ENCODE assay signal across 8 cellular contexts in the genomic region with DNA sequence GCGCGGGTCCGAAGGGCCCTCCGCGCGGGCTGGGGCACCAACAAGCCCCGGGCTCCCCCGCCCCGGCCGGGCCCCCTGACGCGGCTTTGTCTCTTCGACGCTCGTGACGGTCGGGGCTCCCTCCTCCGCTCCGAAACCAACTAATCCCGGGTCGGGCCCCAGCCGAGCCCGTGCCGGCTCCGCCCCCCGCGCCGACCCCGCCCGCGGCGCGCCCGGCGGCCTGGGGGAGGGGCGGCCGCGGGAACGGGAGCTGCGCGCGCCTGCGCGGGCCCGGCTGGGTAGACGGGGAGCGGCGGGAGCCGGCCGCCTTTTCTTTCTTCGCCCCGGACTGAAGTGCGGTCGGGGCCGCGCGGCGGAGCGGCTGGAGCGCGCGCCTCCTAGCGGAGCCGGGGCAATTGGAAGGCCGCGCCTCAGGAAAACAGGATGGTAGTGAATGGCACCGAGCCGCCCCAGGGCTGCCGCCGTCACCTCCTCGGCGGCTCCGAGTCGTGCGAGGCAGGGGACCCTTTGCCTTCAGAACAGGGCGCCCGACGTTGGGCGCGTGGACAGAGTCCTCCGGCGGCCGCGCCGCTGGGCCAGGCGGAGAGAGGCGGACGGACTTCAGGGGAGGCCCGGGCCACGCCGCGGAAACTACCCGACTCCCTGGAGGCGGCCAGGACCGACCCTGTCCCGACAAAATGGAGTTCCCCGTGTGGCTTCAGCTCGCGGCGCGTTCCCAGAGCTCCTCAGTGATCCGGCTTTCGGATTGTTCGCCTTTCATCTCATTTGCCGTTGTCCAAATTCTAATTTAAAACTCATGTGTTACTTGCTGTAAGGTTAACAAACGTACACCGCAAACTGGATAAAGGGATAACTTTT. TPM values are rescaled to one million over a fixed set of nuclear protein-coding genes. Genes with fewer than 3 reads are reported as not detected.
DNase-seq lines count a peak whose midpoint lies in the region; ATAC-seq and TF ChIP-seq lines count a peak whose summit lies in the region.

A gene with protein sequence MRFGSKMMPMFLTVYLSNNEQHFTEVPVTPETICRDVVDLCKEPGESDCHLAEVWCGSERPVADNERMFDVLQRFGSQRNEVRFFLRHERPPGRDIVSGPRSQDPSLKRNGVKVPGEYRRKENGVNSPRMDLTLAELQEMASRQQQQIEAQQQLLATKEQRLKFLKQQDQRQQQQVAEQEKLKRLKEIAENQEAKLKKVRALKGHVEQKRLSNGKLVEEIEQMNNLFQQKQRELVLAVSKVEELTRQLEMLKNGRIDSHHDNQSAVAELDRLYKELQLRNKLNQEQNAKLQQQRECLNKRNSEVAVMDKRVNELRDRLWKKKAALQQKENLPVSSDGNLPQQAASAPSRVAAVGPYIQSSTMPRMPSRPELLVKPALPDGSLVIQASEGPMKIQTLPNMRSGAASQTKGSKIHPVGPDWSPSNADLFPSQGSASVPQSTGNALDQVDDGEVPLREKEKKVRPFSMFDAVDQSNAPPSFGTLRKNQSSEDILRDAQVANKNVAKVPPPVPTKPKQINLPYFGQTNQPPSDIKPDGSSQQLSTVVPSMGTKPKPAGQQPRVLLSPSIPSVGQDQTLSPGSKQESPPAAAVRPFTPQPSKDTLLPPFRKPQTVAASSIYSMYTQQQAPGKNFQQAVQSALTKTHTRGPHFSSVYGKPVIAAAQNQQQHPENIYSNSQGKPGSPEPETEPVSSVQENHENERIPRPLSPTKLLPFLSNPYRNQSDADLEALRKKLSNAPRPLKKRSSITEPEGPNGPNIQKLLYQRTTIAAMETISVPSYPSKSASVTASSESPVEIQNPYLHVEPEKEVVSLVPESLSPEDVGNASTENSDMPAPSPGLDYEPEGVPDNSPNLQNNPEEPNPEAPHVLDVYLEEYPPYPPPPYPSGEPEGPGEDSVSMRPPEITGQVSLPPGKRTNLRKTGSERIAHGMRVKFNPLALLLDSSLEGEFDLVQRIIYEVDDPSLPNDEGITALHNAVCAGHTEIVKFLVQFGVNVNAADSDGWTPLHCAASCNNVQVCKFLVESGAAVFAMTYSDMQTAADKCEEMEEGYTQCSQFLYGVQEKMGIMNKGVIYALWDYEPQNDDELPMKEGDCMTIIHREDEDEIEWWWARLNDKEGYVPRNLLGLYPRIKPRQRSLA (minus strand): TSS at position 138 of the 858 bp plus-strand sequence. CDS start 267 bp downstream, outside the sequence.

- H4K20me1 ChIP-seq in GM23248 (ENCODE audit: insufficient read depth) (no peaks in the 10 kb centered on the region), Karpas-422 (ENCODE audit: insufficient read depth, low read depth, low read length) (no peaks in the 10 kb centered on the region)

- H3K36me3 Mint-ChIP-seq in activated T-helper 2 cell treated with anti-CD3 and anti-CD28 coated beads, Interferon-gamma antibody, Interleukin-2, Interleukin-4, amounts not matched to agents 10 μg/mL and 5 μg/mL and 100 μg/mL, durations not matched to agents 14 hours and 24 hours and 36 hours (ENCODE audit: low read depth): peaks cover 11% of the 10 kb centered on the region
- peaks cover 5% of the 10 kb centered on the region for H3K36me3 Mint-ChIP-seq in natural killer cell treated with Interleukin-12 subunit alpha and Interleukin-12 subunit beta and Interleukin-15 and Interleukin-18, amount 100 ng/mL, for 72 hours
- H3K36me3 Mint-ChIP-seq in stimulated activated naive CD8-positive, alpha-beta T cell treated with anti-CD3 and anti-CD28 coated beads, Interleukin-15, Interleukin-2, amounts not matched to agents 100 ng/mL and 50 ng/mL, for 24 hours (ENCODE audit: low read depth): peaks cover 3% of the 10 kb centered on the region

- H3K27me3 ChIP-seq in GM23248 (replicated peaks; ENCODE audit: insufficient read depth) (no peaks in the 10 kb centered on the region), Karpas-422 (ENCODE audit: low read length) (0 out of 2 replicates have a peak, but pooled peaks cover 3% of the 10 kb centered on the region), RWPE2 (ENCODE audit: insufficient read depth, poor library complexity, severe bottlenecking) (no peaks in the 10 kb centered on the region)

- peak within 1 kb of the TSS; percentile 88 for H2AFZ ChIP-seq in GM23248
- H2AFZ ChIP-seq in Karpas-422 (ENCODE audit: low read length): peak within 1 kb of the TSS; percentile 99

- TF ChIP-seq CTCF in RWPE2 (IDR thresholded peaks at IDR 0.05; ENCODE audit: poor library complexity, severe bottlenecking): peak; percentile 67

- H3K4me3 ChIP-seq in GM23248: peak within 1 kb of the TSS; percentile 74
- peak within 1 kb of the TSS; percentile 71 for H3K4me3 ChIP-seq in Karpas-422 (ENCODE audit: low read length)
- peak within 1 kb of the TSS; percentile 88 for H3K4me3 ChIP-seq in RWPE2 (ENCODE audit: severe bottlenecking)

- H3K27ac Mint-ChIP-seq in activated T-helper 2 cell treated with anti-CD3 and anti-CD28 coated beads, Interferon-gamma antibody, Interleukin-2, Interleukin-4, amounts not matched to agents 10 μg/mL and 5 μg/mL and 100 μg/mL, durations not matched to agents 14 hours and 24 hours and 36 hours: peak within 1 kb of the TSS; percentile 95
- H3K27ac Mint-ChIP-seq in natural killer cell treated with Interleukin-12 subunit alpha and Interleukin-12 subunit beta and Interleukin-15 and Interleukin-18, amount 100 ng/mL, for 72 hours: peak within 1 kb of the TSS; percentile 97 to 98
- peak within 1 kb of the TSS; percentile 97 for H3K27ac Mint-ChIP-seq in stimulated activated naive CD8-positive, alpha-beta T cell treated with anti-CD3 and anti-CD28 coated beads, Interleukin-15, Interleukin-2, amounts not matched to agents 100 ng/mL and 50 ng/mL, for 24 hours

- WGBS in GM23248 (ENCODE audit: low coverage in 1 of 2, low lambda C conversion rate in 2 of 2, missing lambda C conversion rate in 2 of 2), 2 experiments: 0 to 1% methylated on average over 57 to 74 of the region's 107 CpGs

- no peaks in the 10 kb centered on the region for H3K9me2 ChIP-seq in GM23248 (ENCODE audit: insufficient read depth)
- no peaks in the 10 kb centered on the region; the same call in 1 of the 2 replicates for H3K9me2 ChIP-seq in Karpas-422 (replicated peaks; ENCODE audit: insufficient read depth, low read length)

- H3K27ac ChIP-seq in GM23248: peak within 1 kb of the TSS; percentile 96
- no peak within 1 kb of the TSS for H3K27ac ChIP-seq in Karpas-422 (ENCODE audit: low read length)
- H3K27ac ChIP-seq in RWPE2 (ENCODE audit: poor library complexity, severe bottlenecking): peak within 1 kb of the TSS; percentile 75

- H3K79me2 ChIP-seq in GM23248 (ENCODE audit: insufficient read depth) (peaks cover 44% of the 10 kb centered on the region), Karpas-422 (ENCODE audit: low read length) (no peaks in the 10 kb centered on the region)

- H3K4me3 Mint-ChIP-seq in activated T-helper 2 cell treated with anti-CD3 and anti-CD28 coated beads, Interferon-gamma antibody, Interleukin-2, Interleukin-4, amounts not matched to agents 10 μg/mL and 5 μg/mL and 100 μg/mL, durations not matched to agents 14 hours and 24 hours and 36 hours (ENCODE audit: low read depth): peak within 1 kb of the TSS; percentile 94
- peak within 1 kb of the TSS; percentile 94 for H3K4me3 Mint-ChIP-seq in natural killer cell treated with Interleukin-12 subunit alpha and Interleukin-12 subunit beta and Interleukin-15 and Interleukin-18, amount 100 ng/mL, for 72 hours
- peak within 1 kb of the TSS; percentile 91 for H3K4me3 Mint-ChIP-seq in stimulated activated naive CD8-positive, alpha-beta T cell treated with anti-CD3 and anti-CD28 coated beads, Interleukin-15, Interleukin-2, amounts not matched to agents 100 ng/mL and 50 ng/mL, for 24 hours

- H3K27me3 Mint-ChIP-seq in activated T-helper 2 cell treated with anti-CD3 and anti-CD28 coated beads, Interferon-gamma antibody, Interleukin-2, Interleukin-4, amounts not matched to agents 10 μg/mL and 5 μg/mL and 100 μg/mL, durations not matched to agents 14 hours and 24 hours and 36 hours (ENCODE audit: low read depth): peaks cover 5% of the 10 kb centered on the region
- peaks cover 0 to 7% of the 10 kb centered on the region in 2 donors for H3K27me3 Mint-ChIP-seq in natural killer cell treated with Interleukin-12 subunit alpha and Interleukin-12 subunit beta and Interleukin-15 and Interleukin-18, amount 100 ng/mL, for 72 hours
- H3K27me3 Mint-ChIP-seq in stimulated activated naive CD8-positive, alpha-beta T cell treated with anti-CD3 and anti-CD28 coated beads, Interleukin-15, Interleukin-2, amounts not matched to agents 100 ng/mL and 50 ng/mL, for 24 hours: no peaks in the 10 kb centered on the region

- in situ Hi-C loops in GM23248 (cut with MboI): no loop called here

- H3K9me3 ChIP-seq in GM23248 (ENCODE audit: low read depth): no peaks in the 10 kb centered on the region
- no peaks in the 10 kb centered on the region for H3K9me3 ChIP-seq in Karpas-422 (ENCODE audit: low read length)
- no peaks in the 10 kb centered on the region for H3K9me3 ChIP-seq in RWPE2 (ENCODE audit: severe bottlenecking)

- H3K9me3 Mint-ChIP-seq in activated T-helper 2 cell treated with anti-CD3 and anti-CD28 coated beads, Interferon-gamma antibody, Interleukin-2, Interleukin-4, amounts not matched to agents 10 μg/mL and 5 μg/mL and 100 μg/mL, durations not matched to agents 14 hours and 24 hours and 36 hours: peaks cover 11% of the 10 kb centered on the region
- peaks cover 4% of the 10 kb centered on the region for H3K9me3 Mint-ChIP-seq in natural killer cell treated with Interleukin-12 subunit alpha and Interleukin-12 subunit beta and Interleukin-15 and Interleukin-18, amount 100 ng/mL, for 72 hours
- peaks cover 4% of the 10 kb centered on the region for H3K9me3 Mint-ChIP-seq in stimulated activated naive CD8-positive, alpha-beta T cell treated with anti-CD3 and anti-CD28 coated beads, Interleukin-15, Interleukin-2, amounts not matched to agents 100 ng/mL and 50 ng/mL, for 24 hours

- H3K4me2 ChIP-seq in GM23248 (ENCODE audit: unreplicated experiment): peak within 1 kb of the TSS; percentile 90
- H3K4me2 ChIP-seq in Karpas-422 (ENCODE audit: low read depth, low read length, poor library complexity, severe bottlenecking): peak within 1 kb of the TSS; percentile 91

- H3K4me1 ChIP-seq in GM23248 (ENCODE audit: insufficient read depth) (peaks cover 18% of the 10 kb centered on the region), Karpas-422 (ENCODE audit: low read length) (peaks cover 16% of the 10 kb centered on the region), RWPE2 (ENCODE audit: insufficient read depth, poor library complexity, severe bottlenecking) (no peaks in the 10 kb centered on the region)

- DNase-seq in ELR (ENCODE audit: low read depth) (peak; percentile 89), GM23248 (peak; percentile 94), Karpas-422 (peak; percentile 74), RWPE2 (ENCODE audit: low spot score) (peak; percentile 51), fibroblast of peridontal ligament (ENCODE audit: extremely low read depth) (peak; percentile 85)
- DNase-seq in activated T-helper 2 cell treated with anti-CD3 and anti-CD28 coated beads, Interferon-gamma antibody, Interleukin-2, Interleukin-4, amounts not matched to agents 10 μg/mL and 5 μg/mL and 100 μg/mL, durations not matched to agents 14 hours and 24 hours and 36 hours (ENCODE audit: low spot score): peak; percentile 81
- DNase-seq in natural killer cell treated with Interleukin-12 subunit alpha and Interleukin-12 subunit beta and Interleukin-15 and Interleukin-18, amount 100 ng/mL, for 72 hours (ENCODE audit: low spot score): peak; percentile 91

- H3K4me1 Mint-ChIP-seq in activated T-helper 2 cell treated with anti-CD3 and anti-CD28 coated beads, Interferon-gamma antibody, Interleukin-2, Interleukin-4, amounts not matched to agents 10 μg/mL and 5 μg/mL and 100 μg/mL, durations not matched to agents 14 hours and 24 hours and 36 hours (ENCODE audit: low read depth): peaks cover 31% of the 10 kb centered on the region
- H3K4me1 Mint-ChIP-seq in natural killer cell treated with Interleukin-12 subunit alpha and Interleukin-12 subunit beta and Interleukin-15 and Interleukin-18, amount 100 ng/mL, for 72 hours (ENCODE audit: low read depth in 2 of 2): peaks cover 35 to 40% of the 10 kb centered on the region in 2 donors
- peaks cover 45% of the 10 kb centered on the region for H3K4me1 Mint-ChIP-seq in stimulated activated naive CD8-positive, alpha-beta T cell treated with anti-CD3 and anti-CD28 coated beads, Interleukin-15, Interleukin-2, amounts not matched to agents 100 ng/mL and 50 ng/mL, for 24 hours (ENCODE audit: low read depth)

- peak within 1 kb of the TSS; percentile 97 for H3K9ac ChIP-seq in GM23248
- H3K9ac ChIP-seq in Karpas-422 (ENCODE audit: low read length): peak within 1 kb of the TSS; percentile 72

- ATAC-seq in RWPE2 (ENCODE audit: low read depth): peak; percentile 83
- peak; percentile 87 to 92 for ATAC-seq in natural killer cell treated with Interleukin-12 subunit alpha and Interleukin-12 subunit beta and Interleukin-15 and Interleukin-18, amount 100 ng/mL, for 72 hours

- H3F3A ChIP-seq in GM23248 (ENCODE audit: insufficient read depth): peaks cover 25% of the 10 kb centered on the region

- H3K36me3 ChIP-seq in GM23248 (ENCODE audit: low read depth) (no peaks in the 10 kb centered on the region), Karpas-422 (ENCODE audit: insufficient read depth, low read length) (no peaks in the 10 kb centered on the region), RWPE2 (ENCODE audit: low read depth) (no peaks in the 10 kb centered on the region)

- intact Hi-C loops in activated T-helper 2 cell treated with anti-CD3 and anti-CD28 coated beads, Interferon-gamma antibody, Interleukin-2, Interleukin-4, amounts not matched to agents 10 μg/mL and 5 μg/mL and 100 μg/mL, durations not matched to agents 14 hours and 24 hours and 36 hours (cut with micrococcal nuclease): loop anchor here (1.0 to 10.0 kb wide), 6 partner anchors 14 to 1579 kb away; partner anchors contain the start of genes FBXO28 and LBR

RNA-seq across cellular contexts. Expression of the gene that starts here (rescaled TPM):
- 16.9 and 18.2 TPM in 2 replicates for total RNA-seq in GM23248 (2014; rRNA removed; shearing (Covaris generic))
- 8.3 and 9.2 TPM in 2 replicates for polyA plus RNA-seq in GM23248 (2016; fragmentation: Nextera tagmentation; extraction: Ambion mirVana)
- total RNA-seq in Karpas-422 (2014; rRNA removed; shearing (Covaris generic); ENCODE audit: low replicate concordance): 0.72 and 1.5 TPM in 2 replicates
- 37.5 and 40.9 TPM in 2 replicates for total RNA-seq in activated T-helper 2 cell treated with anti-CD3 and anti-CD28 coated beads, Interferon-gamma antibody, Interleukin-2, Interleukin-4, amounts not matched to agents 10 μg/mL and 5 μg/mL and 100 μg/mL, durations not matched to agents 14 hours and 24 hours and 36 hours
- total RNA-seq in natural killer cell treated with Interleukin-12 subunit alpha and Interleukin-12 subunit beta and Interleukin-15 and Interleukin-18, amount 100 ng/mL, for 72 hours: 100 to 1,000 TPM; 122 to 174 TPM
